Comparison of ENCODE assay signal across 1 cellular context in genomic region chr3:48440590-48440958, GRCh38.
TF ChIP-seq lines count a peak whose summit lies in the region.

No MANE protein-coding gene starts in this region.

TF ChIP-seq in GM23338, 12 proteins besides CTCF, POLR2A, EP300 and RAD21:
- TF ChIP-seq STAT1 (IDR thresholded peaks at IDR 0.05; ENCODE audit: unreplicated experiment) = no peak
- no peak for TF ChIP-seq ZNF114 (CRISPR knock-in tag; IDR thresholded peaks at IDR 0.05)
- no peak for TF ChIP-seq POLR2AphosphoS5 (IDR thresholded peaks at IDR 0.05; ENCODE audit: low read depth)
- no peak for TF ChIP-seq CREB1 (CRISPR knock-in tag; IDR thresholded peaks at IDR 0.05; ENCODE audit: low read depth)
- TF ChIP-seq NANOG (IDR thresholded peaks at IDR 0.05; ENCODE audit: borderline replicate concordance) = no peak
- TF ChIP-seq ETS1 (IDR thresholded peaks at IDR 0.05) = no peak
TF ChIP-seq in GM23338: peak in this region for 0.
